34 cellular contexts compared by ENCODE assay signal in the genomic region with DNA sequence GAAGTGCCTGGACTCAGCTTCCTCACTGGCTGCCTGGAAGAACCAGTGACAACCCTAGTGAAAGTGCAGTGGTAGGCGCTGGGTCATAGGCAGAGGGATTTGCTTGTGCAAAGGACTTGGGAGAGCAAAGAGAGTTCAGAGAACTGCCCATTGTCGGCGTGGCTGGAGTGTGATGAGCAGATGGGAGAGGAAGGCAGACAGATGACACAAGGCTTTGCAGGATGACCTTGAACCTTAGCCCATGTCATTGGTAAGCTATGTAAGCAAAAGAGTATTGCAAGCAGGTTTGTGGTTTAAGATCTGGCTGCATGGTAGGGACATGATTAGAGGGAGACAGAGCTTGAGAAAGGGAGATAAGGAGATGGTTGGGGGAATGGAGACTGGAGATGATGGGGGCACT. TPM values are rescaled to one million over a fixed set of nuclear protein-coding genes. Genes with fewer than 3 reads are reported as not detected.
"Had no signal": no experiment of that assay in that cellular context is flagged by ENCODE, and none has a peak within 500 bp of the region (broad histone marks: within the 10 kb centered on the region; RNA-seq: fewer than 3 reads in every experiment).

No MANE protein-coding gene starts in this region.

- H3K36me3 ChIP-seq: colonic mucosa, gastroesophageal sphincter, heart right ventricle had no signal

- ATAC-seq: activated T-cell treated with anti-CD3 and anti-CD28 coated beads, Interleukin-2, amount 50 U/mL, for 72 hours; body of pancreas; esophagus mucosa; gastroesophageal sphincter; heart right ventricle; WTC11 had no signal

- H3K4me1 Mint-ChIP-seq: activated CD4-positive, alpha-beta memory T cell treated with anti-CD3 and anti-CD28 coated beads, Interleukin-2, amount 10 ng/mL, durations not matched to agents 7 days and 5 days; activated CD4-positive, alpha-beta T cell treated with anti-CD3 and anti-CD28 coated beads, Interleukin-2, amount 10 ng/mL, durations not matched to agents 7 days and 5 days; WTC11 had no signal

- H3K4me2 ChIP-seq: hepatocyte had no signal

- H3K4me3 Mint-ChIP-seq: activated CD4-positive, alpha-beta memory T cell treated with anti-CD3 and anti-CD28 coated beads, Interleukin-2, amount 10 ng/mL, durations not matched to agents 7 days and 5 days; activated CD4-positive, alpha-beta T cell treated with anti-CD3 and anti-CD28 coated beads, Interleukin-2, amount 10 ng/mL, durations not matched to agents 7 days and 5 days; activated naive CD8-positive, alpha-beta T cell; activated T-cell treated with anti-CD3 and anti-CD28 coated beads, Interleukin-2, amount 50 U/mL, for 24 hours; activated T-cell treated with anti-CD3 and anti-CD28 coated beads, Interleukin-2, amount 50 U/mL, for 72 hours; endodermal cell; WTC11 had no signal

- H3K27me3 Mint-ChIP-seq: activated T-cell treated with anti-CD3 and anti-CD28 coated beads, Interleukin-2, amount 50 U/mL, for 24 hours had no signal

- H3K27me3 ChIP-seq: body of pancreas, colonic mucosa, gastroesophageal sphincter, heart right ventricle, hepatocyte had no signal

- H3K36me3 Mint-ChIP-seq: activated naive CD8-positive, alpha-beta T cell; WTC11 had no signal

- DNase-seq: activated CD4-positive, alpha-beta memory T cell treated with anti-CD3 and anti-CD28 coated beads, Interleukin-2, amount 10 ng/mL, durations not matched to agents 7 days and 5 days; activated CD4-positive, alpha-beta T cell treated with anti-CD3 and anti-CD28 coated beads for 1 hour; activated CD4-positive, alpha-beta T cell treated with anti-CD3 and anti-CD28 coated beads for 4 hours; activated CD4-positive, alpha-beta T cell treated with anti-CD3 and anti-CD28 coated beads, Interleukin-2, amount 10 ng/mL, durations not matched to agents 7 days and 5 days; activated CD4-positive, alpha-beta T cell treated with anti-CD3 and anti-CD28 coated beads, Interleukin-2, amount 50 U/mL, for 4 hours; activated CD8-positive, alpha-beta memory T cell treated with anti-CD3 and anti-CD28 coated beads, Interleukin-2, amount 50 U/mL, for 48 hours; activated gamma-delta T cell; activated naive CD4-positive, alpha-beta T cell; activated naive CD4-positive, alpha-beta T cell treated with anti-CD3 and anti-CD28 coated beads, Interleukin-2, amount 50 U/mL, for 16 hours; activated T-cell treated with anti-CD3 and anti-CD28 coated beads for 4 hours; activated T-cell treated with anti-CD3 and anti-CD28 coated beads, Interleukin-2, amount 50 U/mL, for 24 hours; activated T-cell treated with anti-CD3 and anti-CD28 coated beads, Interleukin-2, amount 50 U/mL, for 72 hours; aorta; body of pancreas; caudate nucleus; colonic mucosa; effector memory CD4-positive, alpha-beta T cell; endodermal cell; foreskin melanocyte; heart right ventricle; T-helper 1 cell; T-helper 2 cell had no signal

- H3K79me2 ChIP-seq: hepatocyte had no signal

- H3K27ac ChIP-seq: body of pancreas, colonic mucosa, gastroesophageal sphincter, heart right ventricle, hepatocyte had no signal

- H2AFZ ChIP-seq: hepatocyte had no signal

- H3K9me3 ChIP-seq: body of pancreas, colonic mucosa, gastroesophageal sphincter, heart right ventricle had no signal

- H3K4me1 ChIP-seq: body of pancreas, colonic mucosa, gastroesophageal sphincter, heart right ventricle had no signal

- H3K4me3 ChIP-seq: body of pancreas, colonic mucosa, gastroesophageal sphincter, heart right ventricle, hepatocyte had no signal

- H3K27ac Mint-ChIP-seq: activated CD4-positive, alpha-beta memory T cell treated with anti-CD3 and anti-CD28 coated beads, Interleukin-2, amount 10 ng/mL, durations not matched to agents 7 days and 5 days; activated CD4-positive, alpha-beta T cell treated with anti-CD3 and anti-CD28 coated beads, Interleukin-2, amount 10 ng/mL, durations not matched to agents 7 days and 5 days; activated naive CD8-positive, alpha-beta T cell; activated T-cell treated with anti-CD3 and anti-CD28 coated beads, Interleukin-2, amount 50 U/mL, for 24 hours; activated T-cell treated with anti-CD3 and anti-CD28 coated beads, Interleukin-2, amount 50 U/mL, for 72 hours; endodermal cell; WTC11 had no signal

RNA-seq across cellular contexts. Expression of a gene that starts 35.3 kb away (rescaled TPM):
- total RNA-seq: activated CD4-positive, alpha-beta memory T cell treated with anti-CD3 and anti-CD28 coated beads, Interleukin-2, amount 10 ng/mL, durations not matched to agents 7 days and 5 days; activated CD4-positive, alpha-beta T cell treated with anti-CD3 and anti-CD28 coated beads, Interleukin-2, amount 10 ng/mL, durations not matched to agents 7 days and 5 days; activated T-cell treated with anti-CD3 and anti-CD28 coated beads, Interleukin-2, amount 50 U/mL, for 72 hours; aorta; body of pancreas; chondrocyte; colonic mucosa; dermis microvascular lymphatic vessel endothelial cell; endodermal cell; epithelial cell of proximal tubule; esophagus mucosa; fibroblast of lung; fibroblast of villous mesenchyme; gastroesophageal sphincter; glomerular endothelial cell; heart right ventricle; WTC11 had no signal
- polyA plus RNA-seq: adipose tissue, aorta, fibroblast of lung, heart right ventricle had no signal
